28 cellular contexts compared by ENCODE assay signal in genomic region chr22:48697223-48697622, GRCh38.
"Had no signal": no experiment of that assay in that cellular context is flagged by ENCODE, and none has a peak within 500 bp of the region (broad histone marks: within the 10 kb centered on the region; RNA-seq: fewer than 3 reads in every experiment).

No MANE protein-coding gene starts in this region.

- H3K9me3 ChIP-seq: ovary, psoas muscle, spleen, suprapubic skin, testis, tibial artery, transverse colon, upper lobe of right lung, vagina had no signal

- DNase-seq: naive thymus-derived CD4-positive, alpha-beta T cell; natural killer cell; occipital lobe; ovary; spleen; stimulated activated CD4-positive, alpha-beta T cell treated with anti-CD3 and anti-CD28 coated beads, Interleukin-12 subunit alpha, Interleukin-12 subunit beta, amount 100 ng/mL, for 4 hours; stimulated activated CD4-positive, alpha-beta T cell treated with anti-CD3 and anti-CD28 coated beads, Interleukin-1b, Interleukin-23, amount 100 ng/mL, for 48 hours; stimulated activated CD4-positive, alpha-beta T cell treated with anti-CD3 and anti-CD28 coated beads, Interleukin-4, amount 100 ng/mL, for 1 hour; stimulated activated CD4-positive, alpha-beta T cell treated with anti-CD3 and anti-CD28 coated beads, Interleukin-4, amount 100 ng/mL, for 4 hours; stimulated activated CD8-positive, alpha-beta memory T cell treated with anti-CD3 and anti-CD28 coated beads, Interleukin-4, amount 100 ng/mL, for 48 hours; stimulated activated naive CD4-positive, alpha-beta T cell; stimulated activated naive CD8-positive, alpha-beta T cell treated with anti-CD3 and anti-CD28 coated beads, Interleukin-15, amount 100 ng/mL, for 72 hours; stimulated activated naive CD8-positive, alpha-beta T cell treated with anti-CD3 and anti-CD28 coated beads, Interleukin-15, Interleukin-2, amounts not matched to agents 100 U/mL and 50 U/mL, for 24 hours; substantia nigra; testis; tibial artery; transverse colon; upper lobe of right lung had no signal

- H3K9ac ChIP-seq: neural progenitor cell, parathyroid adenoma had no signal

- ATAC-seq: naive thymus-derived CD4-positive, alpha-beta T cell; natural killer cell; psoas muscle; right cardiac atrium; sciatic nerve; stimulated activated memory B cell treated with anti-CD40 and anti-IgM and Interleukin-4, amounts not matched to agents 10 μg/mL and 1 μg/mL and 100 μg/mL, for 72 hours; stimulated activated naive CD8-positive, alpha-beta T cell treated with anti-CD3 and anti-CD28 coated beads, Interleukin-15, amount 100 ng/mL, for 72 hours; stimulated activated naive CD8-positive, alpha-beta T cell treated with anti-CD3 and anti-CD28 coated beads, Interleukin-15, Interleukin-2, amounts not matched to agents 100 U/mL and 50 U/mL, for 24 hours; upper lobe of right lung had no signal

- H3K4me2 ChIP-seq: neural progenitor cell, smooth muscle cell had no signal

- H3K79me2 ChIP-seq: parathyroid adenoma had no signal

- H3K36me3 ChIP-seq: neural progenitor cell, ovary, spleen, suprapubic skin, tibial artery, transverse colon, upper lobe of right lung, vagina had no signal

- H2AFZ ChIP-seq: neural progenitor cell, parathyroid adenoma had no signal

- H3K4me3 ChIP-seq: neural progenitor cell, ovary, psoas muscle, skin epidermis, smooth muscle cell, spleen, suprapubic skin, testis, tibial artery, transverse colon, upper lobe of right lung, vagina had no signal

- H3K27ac ChIP-seq: neural progenitor cell, ovary, parathyroid adenoma, psoas muscle, skin epidermis, spleen, suprapubic skin, testis, tibial artery, transverse colon, upper lobe of right lung, vagina had no signal

- H3K4me1 ChIP-seq: parathyroid adenoma, psoas muscle, spleen, suprapubic skin, tibial artery, transverse colon, upper lobe of right lung, vagina had no signal

- H3K27me3 ChIP-seq: neural progenitor cell, ovary, suprapubic skin, testis, tibial artery, transverse colon, upper lobe of right lung, vagina had no signal
